ENCODE assay signal across 35 cellular contexts in the genomic region with DNA sequence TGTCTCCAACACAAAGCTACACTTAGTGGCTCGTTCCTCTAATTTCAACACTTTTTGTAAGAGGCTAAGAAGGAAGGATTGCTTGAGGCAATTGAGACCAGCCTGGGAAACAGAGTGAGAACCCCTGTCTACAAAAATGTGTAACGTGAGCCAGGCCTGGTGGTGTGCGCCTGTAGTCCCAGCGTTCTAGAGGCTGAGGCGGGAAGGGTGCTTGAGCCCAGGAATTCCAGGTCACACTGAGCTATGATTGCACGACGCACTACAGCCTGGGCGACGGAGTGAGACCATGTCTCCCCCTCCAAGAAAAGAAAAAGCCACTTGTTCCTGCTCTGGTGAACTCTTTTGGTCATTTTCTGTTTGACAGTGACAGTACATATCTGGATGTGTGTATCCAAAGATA.
"Had no signal": no experiment of that assay in that cellular context is flagged by ENCODE, and none has a peak within 500 bp of the region (broad histone marks: within the 10 kb centered on the region; RNA-seq: fewer than 3 reads in every experiment).

No MANE protein-coding gene starts in this region.

- H3K4me3 ChIP-seq: adrenal gland, body of pancreas, breast epithelium had no signal

- H3K4me3 Mint-ChIP-seq: activated B cell treated with CpG ODN at 0.5 μM for 24 hours; activated CD4-positive, alpha-beta memory T cell treated with anti-CD3 and anti-CD28 coated beads for 36 hours; activated CD4-positive, alpha-beta T cell treated with anti-CD3 and anti-CD28 coated beads, Interleukin-2, amount 10 ng/mL, durations not matched to agents 24 days and 14 days; activated CD8-positive, alpha-beta T cell treated with anti-CD3 and anti-CD28 coated beads for 36 hours; activated naive CD4-positive, alpha-beta T cell treated with anti-CD3 and anti-CD28 coated beads for 36 hours; activated naive CD8-positive, alpha-beta T cell treated with anti-CD3 and anti-CD28 coated beads for 36 hours; activated T-cell treated with anti-CD3 and anti-CD28 coated beads, Interleukin-2, amount 50 U/mL, for 4 hours; activated T-cell treated with anti-CD3 and anti-CD28 coated beads, Interleukin-2, amount 50 U/mL, for 72 hours; activated T-helper 1 cell treated with anti-CD3 and anti-CD28 coated beads, Interleukin-12 subunit alpha, Interleukin-12 subunit beta, Interleukin-2, Interleukin-4 antibody, amounts not matched to agents 30 ng/mL and 10 ng/mL and 1 ng/mL, durations not matched to agents 14 hours and 24 hours and 36 hours; activated T-helper 17 cell treated with anti-CD3 and anti-CD28 coated beads, Interleukin-2, amount 50 U/mL, for 72 hours; T-helper 1 cell treated with Interleukin-12 subunit alpha and Interleukin-12 subunit beta and Interleukin-4 antibody, amounts not matched to agents 30 μg/mL and 1 μg/mL, for 36 hours; T-helper 2 cell treated with Interferon-gamma antibody and Interleukin-4, amounts not matched to agents 5 μg/mL and 100 μg/mL, for 36 hours had no signal

- H3K36me3 Mint-ChIP-seq: activated CD4-positive, alpha-beta memory T cell treated with anti-CD3 and anti-CD28 coated beads for 36 hours; activated naive CD8-positive, alpha-beta T cell treated with anti-CD3 and anti-CD28 coated beads for 36 hours had no signal

- H3K27ac ChIP-seq: adrenal gland, body of pancreas, brain microvascular endothelial cell, breast epithelium, VCaP had no signal

- ATAC-seq: activated CD8-positive, alpha-beta T cell treated with anti-CD3 and anti-CD28 coated beads for 36 hours; activated naive CD4-positive, alpha-beta T cell treated with anti-CD3 and anti-CD28 coated beads, Interleukin-2, amount 50 U/mL, for 72 hours; activated T-cell treated with anti-CD3 and anti-CD28 coated beads, Interleukin-2, amount 50 U/mL, for 4 hours; activated T-cell treated with anti-CD3 and anti-CD28 coated beads, Interleukin-2, amount 50 U/mL, for 72 hours; activated T-helper 17 cell treated with anti-CD3 and anti-CD28 coated beads, Interleukin-2, amount 50 U/mL, for 72 hours; body of pancreas had no signal

- H3K36me3 ChIP-seq: adrenal gland, brain microvascular endothelial cell, breast epithelium had no signal

- DNase-seq: activated B cell treated with CpG ODN at 0.5 μM for 24 hours; activated CD4-positive, alpha-beta memory T cell treated with anti-CD3 and anti-CD28 coated beads for 36 hours; activated CD4-positive, alpha-beta T cell treated with anti-CD3 and anti-CD28 coated beads for 4 hours; activated CD4-positive, alpha-beta T cell treated with anti-CD3 and anti-CD28 coated beads, Interleukin-2, amount 10 ng/mL, durations not matched to agents 24 days and 14 days; activated CD4-positive, alpha-beta T cell treated with anti-CD3 and anti-CD28 coated beads, Interleukin-2, amount 50 U/mL, for 1 hour; activated CD4-positive, alpha-beta T cell treated with anti-CD3 and anti-CD28 coated beads, Interleukin-2, amount 50 U/mL, for 4 hours; activated CD4-positive, CD25-positive, alpha-beta regulatory T cell treated with anti-CD3 and anti-CD28 coated beads, Interleukin-2, amount 50 U/mL, for 72 hours; activated CD8-positive, alpha-beta memory T cell treated with anti-CD3 and anti-CD28 coated beads, Interleukin-2, amount 50 U/mL, for 4 hours; activated CD8-positive, alpha-beta T cell treated with anti-CD3 and anti-CD28 coated beads for 36 hours; activated effector memory CD4-positive, alpha-beta T cell treated with anti-CD3 and anti-CD28 coated beads, Interleukin-2, amount 50 U/mL, for 16 hours; activated gamma-delta T cell treated with Interleukin-2 at 50 U/mL for 16 hours; activated naive CD4-positive, alpha-beta T cell; activated naive CD4-positive, alpha-beta T cell treated with anti-CD3 and anti-CD28 coated beads for 36 hours; activated naive CD4-positive, alpha-beta T cell treated with anti-CD3 and anti-CD28 coated beads, Interleukin-2, amount 50 U/mL, for 16 hours; activated naive CD8-positive, alpha-beta T cell treated with anti-CD3 and anti-CD28 coated beads for 36 hours; activated T-cell treated with anti-CD3 and anti-CD28 coated beads for 4 hours; activated T-cell treated with anti-CD3 and anti-CD28 coated beads, Interleukin-2, amount 50 U/mL, for 1 hour; activated T-cell treated with anti-CD3 and anti-CD28 coated beads, Interleukin-2, amount 50 U/mL, for 4 hours; activated T-cell treated with anti-CD3 and anti-CD28 coated beads, Interleukin-2, amount 50 U/mL, for 72 hours; adrenal gland; amniotic stem cell; aorta; body of pancreas; brain microvascular endothelial cell; central memory CD4-positive, alpha-beta T cell; T-helper 1 cell; T-helper 2 cell; T-helper 9 cell had no signal

- H3K4me1 Mint-ChIP-seq: activated B cell treated with CpG ODN at 0.5 μM for 24 hours; activated CD4-positive, alpha-beta T cell treated with anti-CD3 and anti-CD28 coated beads, Interleukin-2, amount 10 ng/mL, durations not matched to agents 24 days and 14 days; activated naive CD8-positive, alpha-beta T cell treated with anti-CD3 and anti-CD28 coated beads for 36 hours; activated T-helper 17 cell treated with anti-CD3 and anti-CD28 coated beads, Interleukin-2, amount 50 U/mL, for 72 hours had no signal

- H3K27me3 Mint-ChIP-seq: activated B cell treated with CpG ODN at 0.5 μM for 24 hours; activated CD4-positive, alpha-beta memory T cell treated with anti-CD3 and anti-CD28 coated beads for 36 hours; activated CD4-positive, alpha-beta T cell treated with anti-CD3 and anti-CD28 coated beads, Interleukin-2, amount 10 ng/mL, durations not matched to agents 24 days and 14 days; activated CD8-positive, alpha-beta T cell treated with anti-CD3 and anti-CD28 coated beads for 36 hours; activated naive CD8-positive, alpha-beta T cell treated with anti-CD3 and anti-CD28 coated beads for 36 hours; activated T-helper 17 cell treated with anti-CD3 and anti-CD28 coated beads, Interleukin-2, amount 50 U/mL, for 72 hours had no signal

- H3K27ac Mint-ChIP-seq: activated B cell treated with CpG ODN at 0.5 μM for 24 hours; activated CD4-positive, alpha-beta memory T cell treated with anti-CD3 and anti-CD28 coated beads for 36 hours; activated CD4-positive, alpha-beta T cell treated with anti-CD3 and anti-CD28 coated beads, Interleukin-2, amount 10 ng/mL, durations not matched to agents 24 days and 14 days; activated CD8-positive, alpha-beta T cell treated with anti-CD3 and anti-CD28 coated beads for 36 hours; activated naive CD4-positive, alpha-beta T cell treated with anti-CD3 and anti-CD28 coated beads for 36 hours; activated naive CD4-positive, alpha-beta T cell treated with anti-CD3 and anti-CD28 coated beads, Interleukin-2, amount 50 U/mL, for 72 hours; activated naive CD8-positive, alpha-beta T cell treated with anti-CD3 and anti-CD28 coated beads for 36 hours; activated T-cell treated with anti-CD3 and anti-CD28 coated beads, Interleukin-2, amount 50 U/mL, for 72 hours; activated T-helper 1 cell treated with anti-CD3 and anti-CD28 coated beads, Interleukin-12 subunit alpha, Interleukin-12 subunit beta, Interleukin-2, Interleukin-4 antibody, amounts not matched to agents 30 ng/mL and 10 ng/mL and 1 ng/mL, durations not matched to agents 14 hours and 24 hours and 36 hours; activated T-helper 17 cell treated with anti-CD3 and anti-CD28 coated beads, Interleukin-2, amount 50 U/mL, for 72 hours; T-helper 1 cell treated with Interleukin-12 subunit alpha and Interleukin-12 subunit beta and Interleukin-4 antibody, amounts not matched to agents 30 μg/mL and 1 μg/mL, for 36 hours; T-helper 2 cell treated with Interferon-gamma antibody and Interleukin-4, amounts not matched to agents 5 μg/mL and 100 μg/mL, for 36 hours had no signal

- H3K4me1 ChIP-seq: adrenal gland, body of pancreas, breast epithelium had no signal

- H3K27me3 ChIP-seq: adrenal gland, body of pancreas, brain microvascular endothelial cell, breast epithelium had no signal

- H3K9me3 ChIP-seq: adrenal gland, body of pancreas had no signal
